Comparison of ENCODE assay signal across 14 cellular contexts in genomic region chr2:217822296-217823252, GRCh38.
DNase-seq lines count a peak whose midpoint lies in the region; ATAC-seq, FAIRE-seq and TF ChIP-seq lines count a peak whose summit lies in the region.
"Had no signal": no experiment of that assay in that cellular context is flagged by ENCODE, and none has a peak within 500 bp of the region (broad histone marks: within the 10 kb centered on the region; RNA-seq: fewer than 3 reads in every experiment).

No MANE protein-coding gene starts in this region.

- H3K27me3 ChIP-seq in ascending aorta (no peaks in the 10 kb centered on the region), left ventricle myocardium inferior (ENCODE audit: low read depth) (no peaks in the 10 kb centered on the region), sigmoid colon (no peaks in the 10 kb centered on the region)
- H3K27me3 ChIP-seq: ovary had no signal

- H3K4me1 ChIP-seq in ascending aorta: peaks cover 16 to 49% of the 10 kb centered on the region in 2 donors
- H3K4me1 ChIP-seq in left ventricle myocardium inferior: peaks cover 100% of the 10 kb centered on the region
- peaks cover 0 to 99% (median 91%) of the 10 kb centered on the region in 4 donors for H3K4me1 ChIP-seq in sigmoid colon

- FAIRE-seq in H54 (lab: Jason Lieb, UNC): no peak
- FAIRE-seq: GM12878, islet of Langerhans had no signal

- no peak for ATAC-seq in GM21367 (IDR thresholded peaks at IDR 0.05; ENCODE audit: unreplicated experiment)
- ATAC-seq: GM12878 had no signal

- no peak overlapping the region for H3K4me3 ChIP-seq in ascending aorta
- no peak overlapping the region for H3K4me3 ChIP-seq in left ventricle myocardium inferior
- no peak overlapping the region for H3K4me3 ChIP-seq in sigmoid colon
- H3K4me3 ChIP-seq: GM12878, ovary had no signal

- TF ChIP-seq CTCF in ascending aorta (IDR thresholded peaks at IDR 0.05) (no peak), left ventricle myocardium inferior (IDR thresholded peaks at IDR 0.05; ENCODE audit: borderline replicate concordance) (no peak), sigmoid colon (IDR thresholded peaks at IDR 0.05) (no peak)

- H3K27ac ChIP-seq in ascending aorta (peak overlapping the region; percentile 62 to 76), left ventricle myocardium inferior (replicated peaks) (peak overlapping the region; percentile 95), sigmoid colon (peak overlapping the region; percentile 68 to 98 (median 91))
- H3K27ac ChIP-seq: ovary had no signal

- TF ChIP-seq POLR2A in sigmoid colon (IDR thresholded peaks at IDR 0.05): no peak
- TF ChIP-seq POLR2A in H54 (IDR thresholded peaks at IDR 0.05; ENCODE audit: low read depth, low read length): no peak

- H3K36me3 ChIP-seq in ascending aorta (peaks cover 88 to 95% of the 10 kb centered on the region in 2 donors), left ventricle myocardium inferior (peaks cover 86% of the 10 kb centered on the region), sigmoid colon (peaks cover 30 to 95% (median 63%) of the 10 kb centered on the region in 4 donors)
- H3K36me3 ChIP-seq: ovary had no signal

- 91 to 93% methylated on average over 14 of the region's 14 CpGs for whole genome bisulfite sequencing in sigmoid colon, 2 donors

- TF ChIP-seq EP300 in sigmoid colon (IDR thresholded peaks at IDR 0.05): no peak

- intact Hi-C loops in ascending aorta (cut with DNase I) (no loop called here), left ventricle myocardium inferior (cut with micrococcal nuclease) (no loop called here), sigmoid colon (cut with DNase I) (no loop called here)

- H3K9me3 ChIP-seq in ascending aorta (no peaks in the 10 kb centered on the region), left ventricle myocardium inferior (replicated peaks) (no peaks in the 10 kb centered on the region), sigmoid colon (no peaks in the 10 kb centered on the region)
- H3K9me3 ChIP-seq: ovary had no signal

- DNase-seq in EH (ENCODE audit: low read depth) (peak; percentile 38), ascending aorta (ENCODE audit: low spot score in 2 of 2) (peak in 1 of 2 donors; percentile 88), left ventricle myocardium inferior (peak; percentile 17), sigmoid colon (no peak), hypothalamus (lab: John Stamatoyannopoulos, UW) (no peak), GM19240 (ENCODE audit: insufficient read length, low spot score) (no peak), H54 (ENCODE audit: insufficient read length, low spot score) (no peak)
- DNase-seq: activated CD4-positive, CD25-positive, alpha-beta regulatory T cell treated with anti-CD3 and anti-CD28 coated beads, Interleukin-2, amount 50 U/mL, for 72 hours; COR-L47; effector CD4-positive, alpha-beta T cell; ovary had no signal

Comparison
In these comparisons a context has a peak if more than half of its experiments do, and no peak if none do; other contexts are left out.
1. DNase-seq: peak in EH (single experiment) and left ventricle myocardium inferior (single experiment); none in sigmoid colon (single experiment), hypothalamus (0 of 51), GM19240 (single experiment) and H54 (single experiment).
2. Peak in every context shown above with its lines, with median percentiles within 50 percentile points of each other: H3K27ac ChIP-seq.